Comparison of ENCODE assay signal across 22 cellular contexts in the genomic region with DNA sequence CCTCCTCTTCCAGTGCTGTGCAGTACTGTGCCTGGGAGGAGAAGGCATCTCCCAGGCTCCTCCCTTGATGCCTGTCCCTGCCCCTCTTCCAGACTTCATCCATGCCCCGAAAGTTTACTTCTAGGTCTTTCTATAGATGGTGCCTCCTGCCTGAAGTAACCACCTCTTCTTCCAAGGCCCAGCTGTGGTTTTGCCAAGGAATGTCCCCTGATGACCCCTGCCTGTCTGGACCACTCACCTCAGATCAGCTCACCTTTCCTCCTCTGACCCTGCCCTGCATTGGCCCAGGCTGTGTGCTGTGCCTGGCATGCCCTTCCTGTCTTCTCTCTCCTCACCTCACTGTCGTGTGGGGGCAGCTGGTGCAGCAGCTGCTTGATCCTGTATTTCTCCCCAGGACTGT. TPM values are rescaled to one million over a fixed set of nuclear protein-coding genes. Genes with fewer than 3 reads are reported as not detected.
A peak's percentile ranks its signal among the peaks of the same experiment; 100 is the strongest.
DNase-seq lines count a peak whose midpoint lies in the region; ATAC-seq, FAIRE-seq and TF ChIP-seq lines count a peak whose summit lies in the region.
"Had no signal": no experiment of that assay in that cellular context is flagged by ENCODE, and none has a peak within 500 bp of the region (broad histone marks: within the 10 kb centered on the region; RNA-seq: fewer than 3 reads in every experiment).

No MANE protein-coding gene starts in this region.

- ATAC-seq in activated naive CD8-positive, alpha-beta T cell treated with anti-CD3 and anti-CD28 coated beads, Interleukin-2, amount 10 ng/mL, durations not matched to agents 7 days and 5 days (ENCODE audit: low read depth) = no peak

- WGBS in neuronal stem cell (ENCODE audit: extremely low coverage in 2 of 2, insufficient read length in 2 of 2, insufficient replicate concordance in 1 of 2), 2 donors = no CpG with 5 or more reads among the region's 2 CpGs

- H2BK120ac ChIP-seq in neuronal stem cell (ENCODE audit: low read depth, low read length) = no peak overlapping the region

- no peak overlapping the region for H2AK5ac ChIP-seq in neuronal stem cell (ENCODE audit: low read depth, low read length)

- peak overlapping the region; percentile 65 for H3K23ac ChIP-seq in neuronal stem cell (ENCODE audit: low read depth, low read length, poor library complexity)

- no peak overlapping the region for H3K4ac ChIP-seq in neuronal stem cell (ENCODE audit: low read length)

- no peak overlapping the region for H3K14ac ChIP-seq in neuronal stem cell (ENCODE audit: low read length)

- no peaks in the 10 kb centered on the region for H3K9me3 Mint-ChIP-seq in activated naive CD8-positive, alpha-beta T cell treated with anti-CD3 and anti-CD28 coated beads, Interleukin-2, amount 10 ng/mL, durations not matched to agents 7 days and 5 days
- H3K9me3 Mint-ChIP-seq in activated naive CD8-positive, alpha-beta T cell treated with anti-CD3 and anti-CD28 coated beads for 36 hours = no peaks in the 10 kb centered on the region
- H3K9me3 Mint-ChIP-seq in astrocyte (ENCODE audit: unreplicated experiment) = no peaks in the 10 kb centered on the region
- H3K9me3 Mint-ChIP-seq: CD4-positive, alpha-beta T cell had no signal

- H3K4me2 ChIP-seq in astrocyte (ENCODE audit: low read length) (no peak overlapping the region), neuronal stem cell (ENCODE audit: insufficient read depth, low read length, poor library complexity, severe bottlenecking) (no peak overlapping the region), PC-9 (no peak overlapping the region)

- CTCF ChIA-PET in PC-9 (lab: Charles Lee) = no interaction called here

- POLR2A ChIA-PET in activated naive CD8-positive, alpha-beta T cell treated with anti-CD3 and anti-CD28 coated beads, Interleukin-2, amount 10 ng/mL, durations not matched to agents 7 days and 5 days (lab: Charles Lee) = interaction anchor here (1.1 kb wide), 1 partner anchor 13 kb away, joined by 3 read pairs; no protein-coding TSS in a partner anchor
- POLR2A ChIA-PET in PC-9 (lab: Charles Lee; ENCODE audit: unreplicated experiment) = no interaction called here

- no peak overlapping the region for H3K18ac ChIP-seq in neuronal stem cell (ENCODE audit: low read length)

- no peak overlapping the region for H2BK12ac ChIP-seq in neuronal stem cell (ENCODE audit: low read length)

- H4K20me1 ChIP-seq in astrocyte (ENCODE audit: insufficient read depth, low read length) (peaks cover 7% of the 10 kb centered on the region), PC-9 (ENCODE audit: insufficient read depth) (no peaks in the 10 kb centered on the region)

- H3K27ac ChIP-seq in astrocyte (ENCODE audit: low read depth, low read length) (no peak overlapping the region), neuronal stem cell (replicated peaks; ENCODE audit: low read length) (no peak overlapping the region), PC-9 (no peak overlapping the region)
- H3K27ac ChIP-seq: Peyer's patch, SJSA1 had no signal

- H3F3A ChIP-seq in PC-9 (ENCODE audit: insufficient read depth, low read depth) = no peaks in the 10 kb centered on the region

- no peak for DNase-seq in activated naive CD8-positive, alpha-beta T cell treated with anti-CD3 and anti-CD28 coated beads, Interleukin-2, amount 10 ng/mL, durations not matched to agents 7 days and 5 days
- no peak for DNase-seq in activated naive CD8-positive, alpha-beta T cell treated with anti-CD3 and anti-CD28 coated beads for 36 hours
- DNase-seq in astrocyte (ENCODE audit: low read depth) (no peak), neuronal stem cell (ENCODE audit: low spot score) (no peak), islet precursor cell (no peak), PC-9 (no peak)
- no peak for DNase-seq in stimulated activated CD4-positive, alpha-beta T cell treated with anti-CD3 and anti-CD28 coated beads, Interleukin-4, amount 100 ng/mL, for 24 hours
- DNase-seq: Caco-2; CD4-positive, alpha-beta T cell; DMS 273 treated with DMSO at 0.1 percent for 48 hours; DMS79 treated with DMSO at 0.1 percent for 48 hours; H7; Karpas-422; NCI-H1417; NCI-H1694 treated with DMSO at 0.1 percent for 48 hours; NCI-H2081 treated with DMSO at 0.1 percent for 48 hours; NCI-H2171 treated with DMSO at 0.1 percent for 48 hours; NCI-H524 treated with DMSO at 0.1 percent for 48 hours; NCI-H82; Peyer's patch had no signal

- H3K27me3 ChIP-seq in astrocyte (ENCODE audit: insufficient read depth, low read length) (no peaks in the 10 kb centered on the region), neuronal stem cell (ENCODE audit: control insufficient read depth in 3 of 3, insufficient read depth in 3 of 3, low read depth in 1 of 3, low read length in 3 of 3) (peaks cover 0 to 5% (median 0%) of the 10 kb centered on the region in 3 experiments), PC-9 (ENCODE audit: insufficient read depth, low read depth) (no peaks in the 10 kb centered on the region)
- H3K27me3 ChIP-seq: Peyer's patch, SJSA1 had no signal

- H4K8ac ChIP-seq in neuronal stem cell (ENCODE audit: low read depth, low read length) = no peak overlapping the region

- peaks cover 15% of the 10 kb centered on the region for H3K4me1 Mint-ChIP-seq in activated naive CD8-positive, alpha-beta T cell treated with anti-CD3 and anti-CD28 coated beads, Interleukin-2, amount 10 ng/mL, durations not matched to agents 7 days and 5 days
- peaks cover 7% of the 10 kb centered on the region for H3K4me1 Mint-ChIP-seq in activated naive CD8-positive, alpha-beta T cell treated with anti-CD3 and anti-CD28 coated beads for 36 hours
- no peaks in the 10 kb centered on the region for H3K4me1 Mint-ChIP-seq in astrocyte (ENCODE audit: low read depth, unreplicated experiment)

- no peak overlapping the region for H2AFZ ChIP-seq in astrocyte (ENCODE audit: low read depth, low read length)
- no peak overlapping the region for H2AFZ ChIP-seq in neuronal stem cell (ENCODE audit: low read length)
- no peak overlapping the region for H2AFZ ChIP-seq in PC-9

- no peak overlapping the region for H2BK15ac ChIP-seq in neuronal stem cell (ENCODE audit: low read length)

- no peak overlapping the region for H3K4me3 Mint-ChIP-seq in activated naive CD8-positive, alpha-beta T cell treated with anti-CD3 and anti-CD28 coated beads, Interleukin-2, amount 10 ng/mL, durations not matched to agents 7 days and 5 days
- no peak overlapping the region for H3K4me3 Mint-ChIP-seq in activated naive CD8-positive, alpha-beta T cell treated with anti-CD3 and anti-CD28 coated beads for 36 hours
- H3K4me3 Mint-ChIP-seq in astrocyte (ENCODE audit: unreplicated experiment) = no peak overlapping the region
- H3K4me3 Mint-ChIP-seq: CD4-positive, alpha-beta T cell had no signal

- peaks cover 26% of the 10 kb centered on the region for H3K36me3 Mint-ChIP-seq in activated naive CD8-positive, alpha-beta T cell treated with anti-CD3 and anti-CD28 coated beads, Interleukin-2, amount 10 ng/mL, durations not matched to agents 7 days and 5 days
- peaks cover 28% of the 10 kb centered on the region for H3K36me3 Mint-ChIP-seq in activated naive CD8-positive, alpha-beta T cell treated with anti-CD3 and anti-CD28 coated beads for 36 hours
- peaks cover 7% of the 10 kb centered on the region for H3K36me3 Mint-ChIP-seq in astrocyte (ENCODE audit: low read depth, unreplicated experiment)

- H3K36me3 ChIP-seq in astrocyte (ENCODE audit: insufficient read depth, low read length) = no peaks in the 10 kb centered on the region
- no peaks in the 10 kb centered on the region for H3K36me3 ChIP-seq in neuronal stem cell (replicated peaks in 1 of 2; ENCODE audit: control insufficient read depth in 2 of 2, insufficient read depth in 2 of 2, low read length in 2 of 2)
- H3K36me3 ChIP-seq in PC-9 (ENCODE audit: low read depth) = no peaks in the 10 kb centered on the region

- no peak overlapping the region for H4K91ac ChIP-seq in neuronal stem cell (ENCODE audit: low read depth, low read length, poor library complexity)

- no peaks in the 10 kb centered on the region for H3K27me3 Mint-ChIP-seq in activated naive CD8-positive, alpha-beta T cell treated with anti-CD3 and anti-CD28 coated beads, Interleukin-2, amount 10 ng/mL, durations not matched to agents 7 days and 5 days
- no peaks in the 10 kb centered on the region for H3K27me3 Mint-ChIP-seq in activated naive CD8-positive, alpha-beta T cell treated with anti-CD3 and anti-CD28 coated beads for 36 hours
- no peaks in the 10 kb centered on the region for H3K27me3 Mint-ChIP-seq in astrocyte (ENCODE audit: low read depth, unreplicated experiment)
- H3K27me3 Mint-ChIP-seq: CD4-positive, alpha-beta T cell had no signal

- H3K9me3 ChIP-seq in astrocyte (ENCODE audit: insufficient read depth, low read depth, low read length) (no peaks in the 10 kb centered on the region), neuronal stem cell (replicated peaks in 1 of 2; ENCODE audit: control insufficient read depth in 2 of 2, insufficient read depth in 1 of 2, low read depth in 1 of 2, low read length in 2 of 2) (no peaks in the 10 kb centered on the region), PC-9 (ENCODE audit: insufficient read depth, low read depth) (no peaks in the 10 kb centered on the region)
- H3K9me3 ChIP-seq: Caco-2, Peyer's patch, SJSA1 had no signal

- peak overlapping the region; percentile 40 for H3K27ac Mint-ChIP-seq in activated naive CD8-positive, alpha-beta T cell treated with anti-CD3 and anti-CD28 coated beads, Interleukin-2, amount 10 ng/mL, durations not matched to agents 7 days and 5 days
- H3K27ac Mint-ChIP-seq in activated naive CD8-positive, alpha-beta T cell treated with anti-CD3 and anti-CD28 coated beads for 36 hours = no peak overlapping the region
- H3K27ac Mint-ChIP-seq in astrocyte (ENCODE audit: unreplicated experiment) = peak overlapping the region; percentile 34
- H3K27ac Mint-ChIP-seq: CD4-positive, alpha-beta T cell had no signal

- no peak overlapping the region for H3K9ac ChIP-seq in astrocyte (ENCODE audit: low read length)
- H3K9ac ChIP-seq in neuronal stem cell (ENCODE audit: low read depth, low read length, poor library complexity) = no peak overlapping the region

- H3K4me1 ChIP-seq in astrocyte (ENCODE audit: insufficient read depth, low read length) (no peaks in the 10 kb centered on the region), neuronal stem cell (ENCODE audit: control insufficient read depth in 2 of 2, insufficient read depth in 1 of 2, low read depth in 1 of 2, low read length in 2 of 2) (peaks cover 0 to 1% of the 10 kb centered on the region in 2 donors), PC-9 (replicated peaks; ENCODE audit: insufficient read depth) (no peaks in the 10 kb centered on the region)
- H3K4me1 ChIP-seq: Caco-2, Peyer's patch had no signal

- TF ChIP-seq CTCF in astrocyte (IDR thresholded peaks at IDR 0.05; ENCODE audit: insufficient read depth, low read depth, low read length) (no peak), PC-9 (conservative IDR thresholded peaks at IDR 0.05) (no peak)

- no peaks in the 10 kb centered on the region for H3K9me2 ChIP-seq in PC-9 (ENCODE audit: insufficient read depth)

- no peaks in the 10 kb centered on the region for H3K79me2 ChIP-seq in astrocyte (ENCODE audit: insufficient read depth, low read length)
- no peaks in the 10 kb centered on the region for H3K79me2 ChIP-seq in PC-9 (ENCODE audit: low read depth)

- no peak for FAIRE-seq in astrocyte (lab: Jason Lieb, UNC)

- H3K4me3 ChIP-seq in astrocyte (ENCODE audit: insufficient read depth, low read depth, low read length) = no peak overlapping the region
- no peak overlapping the region for H3K4me3 ChIP-seq in neuronal stem cell (ENCODE audit: low read length in 2 of 2)
- H3K4me3 ChIP-seq in PC-9 = no peak overlapping the region
- H3K4me3 ChIP-seq: Peyer's patch, SJSA1 had no signal

- BruUV-seq in PC-9 (replicated peaks; lab: Mats Ljungman, UMichigan) = no TSS peak

- no peaks in the 10 kb centered on the region for H3K79me1 ChIP-seq in neuronal stem cell (ENCODE audit: low read depth, low read length)

- no peak overlapping the region for H2BK5ac ChIP-seq in neuronal stem cell (ENCODE audit: low read length)

- intact Hi-C loops in PC-9 (cut with micrococcal nuclease; ENCODE audit: unreplicated experiment) = no loop called here

RNA-seq across cellular contexts. Expression of a gene that starts 6.8 kb away (rescaled TPM):
- 10 to 100 TPM; 16.1 to 16.7 TPM for total RNA-seq in activated naive CD8-positive, alpha-beta T cell treated with anti-CD3 and anti-CD28 coated beads, Interleukin-2, amount 10 ng/mL, durations not matched to agents 7 days and 5 days
- 10 to 100 TPM; 16.3 to 16.7 TPM for total RNA-seq in activated naive CD8-positive, alpha-beta T cell treated with anti-CD3 and anti-CD28 coated beads for 36 hours
- 13.9 and 14.2 TPM in 2 replicates for total RNA-seq in astrocyte
- 4.5 TPM for polyA plus RNA-seq in neuronal stem cell (2013, experiment 1 of 2)
- polyA plus RNA-seq in neuronal stem cell (2013, experiment 2 of 2) = 4.1 TPM
- 13.1 and 13.5 TPM in 2 replicates for total RNA-seq in PC-9 (2021)

RNA-seq across cellular contexts. Expression of a gene that starts 7.7 kb away (rescaled TPM):
- total RNA-seq in activated naive CD8-positive, alpha-beta T cell treated with anti-CD3 and anti-CD28 coated beads, Interleukin-2, amount 10 ng/mL, durations not matched to agents 7 days and 5 days = 10 to 100 TPM; 47.5 to 50.4 TPM
- 10 to 100 TPM; 46.8 to 48.2 TPM for total RNA-seq in activated naive CD8-positive, alpha-beta T cell treated with anti-CD3 and anti-CD28 coated beads for 36 hours
- total RNA-seq in astrocyte (109 TPM in 2 replicates), PC-9 (2021) (90.0 and 94.5 TPM in 2 replicates)
- 3.8 TPM for polyA plus RNA-seq in neuronal stem cell (2013, experiment 1 of 2)
- 3.8 TPM for polyA plus RNA-seq in neuronal stem cell (2013, experiment 2 of 2)

RNA-seq across cellular contexts. Expression of a gene that starts 16.8 kb away (rescaled TPM):
- 1 to 10 TPM in 1 of 2 experiments, under 1 TPM in 1; 0.91 to 1.1 TPM for total RNA-seq in activated naive CD8-positive, alpha-beta T cell treated with anti-CD3 and anti-CD28 coated beads, Interleukin-2, amount 10 ng/mL, durations not matched to agents 7 days and 5 days
- under 1 TPM; 0.47 to 0.88 TPM for total RNA-seq in activated naive CD8-positive, alpha-beta T cell treated with anti-CD3 and anti-CD28 coated beads for 36 hours
- total RNA-seq in astrocyte (0.96 and 1.2 TPM in 2 replicates), PC-9 (2021) (1.8 and 2.0 TPM in 2 replicates)
- polyA plus RNA-seq in neuronal stem cell (2013, experiment 1 of 2) = 0.74 TPM
- polyA plus RNA-seq in neuronal stem cell (2013, experiment 2 of 2) = 0.47 TPM

RNA-seq across cellular contexts. Expression of a gene that starts 20.6 kb away (rescaled TPM):
- 1 to 10 TPM; 2.6 to 3.6 TPM for total RNA-seq in activated naive CD8-positive, alpha-beta T cell treated with anti-CD3 and anti-CD28 coated beads, Interleukin-2, amount 10 ng/mL, durations not matched to agents 7 days and 5 days
- 1 to 10 TPM; 4.4 to 4.6 TPM for total RNA-seq in activated naive CD8-positive, alpha-beta T cell treated with anti-CD3 and anti-CD28 coated beads for 36 hours
- total RNA-seq in astrocyte (1.6 and 1.9 TPM in 2 replicates), PC-9 (2021) (0.44 and 0.63 TPM in 2 replicates)
- 0.32 TPM for polyA plus RNA-seq in neuronal stem cell (2013, experiment 1 of 2)
- polyA plus RNA-seq in neuronal stem cell (2013, experiment 2 of 2) = 0.37 TPM

RNA-seq across cellular contexts. Expression of a gene that starts 53.8 kb away (rescaled TPM):
- total RNA-seq in activated naive CD8-positive, alpha-beta T cell treated with anti-CD3 and anti-CD28 coated beads, Interleukin-2, amount 10 ng/mL, durations not matched to agents 7 days and 5 days = 1 to 10 TPM; 1.7 to 2.2 TPM
- total RNA-seq in activated naive CD8-positive, alpha-beta T cell treated with anti-CD3 and anti-CD28 coated beads for 36 hours = under 1 TPM; 0.72 to 0.85 TPM
- total RNA-seq in astrocyte (not detected in 2 replicates), PC-9 (2021) (not detected in 2 replicates)
- polyA plus RNA-seq in neuronal stem cell (2013, experiment 1 of 2) = 0.56 TPM
- polyA plus RNA-seq in neuronal stem cell (2013, experiment 2 of 2) = 0.58 TPM
- total RNA-seq: M059J, SJSA1 had no signal
